In the genomic region with DNA sequence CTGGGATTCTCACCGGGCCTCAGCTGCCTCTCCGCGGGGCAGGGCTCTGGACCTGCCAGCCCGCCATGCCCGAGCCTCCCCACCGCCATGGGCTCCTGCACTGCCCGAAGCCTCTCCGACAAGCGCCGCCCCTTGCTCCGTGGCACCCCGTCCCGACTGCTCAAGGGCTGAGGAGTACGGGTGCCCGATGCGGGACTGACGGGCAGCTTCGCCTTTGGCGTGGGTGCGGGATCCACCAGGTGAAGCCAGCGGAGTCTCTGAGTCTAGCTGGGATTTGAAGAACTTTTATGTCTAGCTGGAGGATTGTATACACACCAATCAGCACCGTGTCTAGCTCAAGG, we compare ENCODE assay signal across 5 cellular contexts.
"Had no signal": no experiment of that assay in that cellular context is flagged by ENCODE, and none has a peak within 500 bp of the region (broad histone marks: within the 10 kb centered on the region; RNA-seq: fewer than 3 reads in every experiment).

No MANE protein-coding gene starts in this region.

- H3K27ac ChIP-seq: HL-60 had no signal

- H2AFZ ChIP-seq: GM23338 had no signal

- DNase-seq: HFFc6, KBM-7 had no signal

- H3K9me3 ChIP-seq: HAP-1 had no signal

- H3K4me3 ChIP-seq: GM23338, HAP-1 had no signal

- H3K36me3 ChIP-seq: HAP-1 had no signal

- H3K4me2 ChIP-seq: GM23338 had no signal
